In genomic region chr6:106114492-106114891, GRCh38 we compare ENCODE assay signal across 8 cellular contexts. TPM values are rescaled to one million over a fixed set of nuclear protein-coding genes. Genes with fewer than 3 reads are reported as not detected.
DNase-seq lines count a peak whose midpoint lies in the region; ATAC-seq and TF ChIP-seq lines count a peak whose summit lies in the region.

No MANE protein-coding gene starts in this region.

- H3K27me3 Mint-ChIP-seq in nephron progenitor cell (ENCODE audit: low read depth, poor library complexity) (peaks cover 3% of the 10 kb centered on the region), Caco-2 (ENCODE audit: insufficient read depth, unreplicated experiment) (no peaks in the 10 kb centered on the region)

- TF ChIP-seq CTCF in nephron progenitor cell (IDR thresholded peaks at IDR 0.05), result no peak
- no peak for TF ChIP-seq CTCF in Caco-2 (IDR thresholded peaks at IDR 0.05; ENCODE audit: insufficient read depth in 1 of 2, low read depth in 1 of 2, low read length in 1 of 2, severe bottlenecking in 1 of 2, unreplicated experiment in 1 of 2)
- TF ChIP-seq CTCF in coronary artery (IDR thresholded peaks at IDR 0.05), result no peak

- POLR2A ChIA-PET in Caco-2 (lab: Charles Lee), result interaction anchor here (0.6 kb wide), 1 partner anchor 727 kb away, joined by 7 read pairs; no protein-coding TSS in a partner anchor

- H3K36me3 Mint-ChIP-seq in nephron progenitor cell (ENCODE audit: low read depth) (peaks cover 9% of the 10 kb centered on the region), Caco-2 (ENCODE audit: insufficient read depth, unreplicated experiment) (peaks cover 5% of the 10 kb centered on the region)

- H3K4me1 Mint-ChIP-seq in nephron progenitor cell, result peaks cover 49% of the 10 kb centered on the region
- no peaks in the 10 kb centered on the region for H3K4me1 Mint-ChIP-seq in Caco-2 (ENCODE audit: low read depth, unreplicated experiment)

- no peaks in the 10 kb centered on the region for H3K9me3 ChIP-seq in Caco-2

- H3K27ac ChIP-seq in coronary artery, result no peak overlapping the region

- ATAC-seq in GM18868 (IDR thresholded peaks at IDR 0.05; ENCODE audit: unreplicated experiment), result peak; percentile 91
- peak; percentile 86 for ATAC-seq in HG02642 (IDR thresholded peaks at IDR 0.05; ENCODE audit: poor library complexity, unreplicated experiment)

- H3K27me3 ChIP-seq in Caco-2 (replicated peaks; ENCODE audit: control insufficient read depth, insufficient read depth, low read length), result no peaks in the 10 kb centered on the region

- H3K36me3 ChIP-seq in Caco-2 (ENCODE audit: control insufficient read depth, insufficient read depth, low read length), result no peaks in the 10 kb centered on the region

- H3K4me3 Mint-ChIP-seq in nephron progenitor cell (no peak overlapping the region), Caco-2 (ENCODE audit: unreplicated experiment) (no peak overlapping the region)

- CTCF ChIA-PET in Caco-2 (lab: Charles Lee), result no interaction called here

- H3K9me3 Mint-ChIP-seq in nephron progenitor cell (peaks cover 8% of the 10 kb centered on the region), Caco-2 (ENCODE audit: unreplicated experiment) (no peaks in the 10 kb centered on the region)

- H3K4me1 ChIP-seq in Caco-2, result peaks cover 11% of the 10 kb centered on the region

- intact Hi-C loops in Caco-2 (cut with micrococcal nuclease; ENCODE audit: unreplicated experiment), result loop anchor here (1.0 kb wide), 1 partner anchor 42 kb away; no protein-coding TSS in a partner anchor

- BruUV-seq in Caco-2 (replicated peaks; lab: Mats Ljungman, UMichigan), result no TSS peak

- no peak overlapping the region for H3K4me3 ChIP-seq in Caco-2 (ENCODE audit: low read depth, low read length)
- H3K4me3 ChIP-seq in coronary artery, result no peak overlapping the region

- H3K27ac Mint-ChIP-seq in nephron progenitor cell (peak overlapping the region; percentile 43), Caco-2 (ENCODE audit: unreplicated experiment) (no peak overlapping the region)

- DNase-seq in T-helper 2 cell, result peak in 3 of 5 experiments; percentile 30 to 94 (median 60)
- DNase-seq in nephron progenitor cell, result no peak
- DNase-seq in Caco-2, result no peak
- DNase-seq in UCSD-AML1 (lab: John Stamatoyannopoulos, UW; ENCODE audit: unreplicated experiment), result no peak
- DNase-seq in coronary artery (ENCODE audit: low spot score), result no peak
- DNase-seq in NCI-H1092 (lab: John Stamatoyannopoulos, UW), result no peak

RNA-seq across cellular contexts. Expression of gene PRDM1, which starts 28.4 kb away (rescaled TPM):
- total RNA-seq in Caco-2 (2022), result 10.4 and 11.4 TPM in 2 replicates

Comparison
In these comparisons a context has a peak if more than half of its experiments do, and no peak if none do; other contexts are left out.
1. DNase-seq: peak in T-helper 2 cell (3 of 5); none in nephron progenitor cell (single experiment), Caco-2 (0 of 2), UCSD-AML1 (single experiment), coronary artery (single experiment) and NCI-H1092 (single experiment).